Comparison of ENCODE assay signal across 24 cellular contexts in the genomic region with DNA sequence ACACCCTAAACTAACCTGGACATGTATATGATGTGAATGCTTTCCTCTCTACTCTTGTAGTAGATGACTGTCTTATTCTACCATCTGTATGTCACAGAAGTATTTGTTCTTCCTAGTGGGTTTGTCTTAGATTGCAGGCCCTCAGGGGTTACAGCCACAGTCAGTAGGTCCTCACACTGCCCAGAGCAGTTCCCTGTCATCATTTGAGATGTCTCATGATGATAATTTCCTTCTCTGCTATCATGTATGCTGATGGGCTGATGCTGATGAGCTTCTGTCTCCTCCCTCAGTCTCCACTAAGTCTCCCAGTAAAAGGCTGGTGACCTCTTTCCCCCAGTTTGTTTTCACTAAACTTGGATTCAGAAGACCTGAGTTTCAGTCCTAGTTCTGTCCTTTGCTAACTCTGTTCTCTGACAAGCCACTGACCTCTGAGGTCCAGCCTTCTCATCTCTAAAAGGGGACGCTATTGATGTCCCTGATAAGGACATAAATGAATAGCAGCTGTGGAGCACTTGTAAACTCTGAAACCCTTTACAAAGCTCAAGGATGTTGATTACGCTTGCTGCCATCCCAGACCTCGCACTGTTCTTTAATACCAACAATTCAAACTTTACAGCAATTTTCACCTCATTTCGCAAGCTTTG. TPM values are rescaled to one million over a fixed set of nuclear protein-coding genes. Genes with fewer than 3 reads are reported as not detected.
DNase-seq lines count a peak whose midpoint lies in the region; ATAC-seq and TF ChIP-seq lines count a peak whose summit lies in the region.
"Had no signal": no experiment of that assay in that cellular context is flagged by ENCODE, and none has a peak within 500 bp of the region (broad histone marks: within the 10 kb centered on the region; RNA-seq: fewer than 3 reads in every experiment).

No MANE protein-coding gene starts in this region.

- H3K27me3 ChIP-seq in hepatocyte = no peaks in the 10 kb centered on the region
- H3K27me3 ChIP-seq: esophagus squamous epithelium, Peyer's patch had no signal

- H3K79me2 ChIP-seq in hepatocyte = peaks cover 17% of the 10 kb centered on the region

- H2AFZ ChIP-seq in hepatocyte = no peak overlapping the region

- WGBS in hepatocyte (ENCODE audit: low lambda C conversion rate, missing lambda C conversion rate) = 53% methylated on average over 4 of the region's 4 CpGs

- peaks cover 15% of the 10 kb centered on the region for H3K4me1 ChIP-seq in hepatocyte (ENCODE audit: insufficient read depth)

- no peaks in the 10 kb centered on the region for H3K36me3 ChIP-seq in hepatocyte (replicated peaks; ENCODE audit: insufficient read depth, low read depth)
- H3K36me3 ChIP-seq: esophagus squamous epithelium, Peyer's patch had no signal

- peak overlapping the region; percentile 4 for H3K27ac ChIP-seq in hepatocyte
- H3K27ac ChIP-seq: SK-N-MC had no signal

- no peaks in the 10 kb centered on the region for H3K27me3 Mint-ChIP-seq in activated CD8-positive, alpha-beta T cell treated with anti-CD3 and anti-CD28 coated beads for 36 hours
- H3K27me3 Mint-ChIP-seq in activated CD8-positive, alpha-beta T cell treated with anti-CD3 and anti-CD28 coated beads, Interleukin-2, amount 10 ng/mL, durations not matched to agents 7 days and 5 days (ENCODE audit: low read depth) = peaks cover 6% of the 10 kb centered on the region
- H3K27me3 Mint-ChIP-seq in T-cell = no peaks in the 10 kb centered on the region
- H3K27me3 Mint-ChIP-seq in progenitor cell of endocrine pancreas = peaks cover 3% of the 10 kb centered on the region

- H3K36me3 Mint-ChIP-seq in activated CD8-positive, alpha-beta T cell treated with anti-CD3 and anti-CD28 coated beads for 36 hours (ENCODE audit: low read depth) = peaks cover 11% of the 10 kb centered on the region
- peaks cover 15% of the 10 kb centered on the region for H3K36me3 Mint-ChIP-seq in activated CD8-positive, alpha-beta T cell treated with anti-CD3 and anti-CD28 coated beads, Interleukin-2, amount 10 ng/mL, durations not matched to agents 7 days and 5 days (ENCODE audit: low read depth)
- H3K36me3 Mint-ChIP-seq in T-cell (peaks cover 2% of the 10 kb centered on the region), progenitor cell of endocrine pancreas (ENCODE audit: insufficient read depth) (peaks cover 2% of the 10 kb centered on the region)

- no peak overlapping the region for H3K4me3 ChIP-seq in hepatocyte
- H3K4me3 ChIP-seq: esophagus squamous epithelium, Peyer's patch, SK-N-MC, skin epidermis had no signal

- no peaks in the 10 kb centered on the region for H3K9me3 ChIP-seq in hepatocyte (ENCODE audit: low read depth)
- H3K9me3 ChIP-seq: esophagus squamous epithelium, Peyer's patch had no signal

- POLR2A ChIA-PET in activated CD8-positive, alpha-beta T cell treated with anti-CD3 and anti-CD28 coated beads for 36 hours (lab: Charles Lee) = interaction anchor here (1.0 kb wide), 1 partner anchor 15 kb away, joined by 3 read pairs; no protein-coding TSS in a partner anchor
- POLR2A ChIA-PET in activated CD8-positive, alpha-beta T cell treated with anti-CD3 and anti-CD28 coated beads, Interleukin-2, amount 10 ng/mL, durations not matched to agents 7 days and 5 days (lab: Charles Lee) = no interaction called here
- POLR2A ChIA-PET in T-cell (lab: Charles Lee) = no interaction called here

- H3K4me3 Mint-ChIP-seq in activated CD8-positive, alpha-beta T cell treated with anti-CD3 and anti-CD28 coated beads for 36 hours = no peak overlapping the region
- no peak overlapping the region for H3K4me3 Mint-ChIP-seq in activated CD8-positive, alpha-beta T cell treated with anti-CD3 and anti-CD28 coated beads, Interleukin-2, amount 10 ng/mL, durations not matched to agents 7 days and 5 days
- no peak overlapping the region for H3K4me3 Mint-ChIP-seq in T-cell
- H3K4me3 Mint-ChIP-seq in progenitor cell of endocrine pancreas (ENCODE audit: low read depth) = no peak overlapping the region

- CTCF ChIA-PET in activated CD8-positive, alpha-beta T cell treated with anti-CD3 and anti-CD28 coated beads for 36 hours (lab: Charles Lee) = interaction anchor here (1.9 to 10.9 kb wide), 3 partner anchors 9 to 51 kb away, joined by 5 to 99 read pairs (median 12); no protein-coding TSS in a partner anchor
- CTCF ChIA-PET in activated CD8-positive, alpha-beta T cell treated with anti-CD3 and anti-CD28 coated beads, Interleukin-2, amount 10 ng/mL, durations not matched to agents 7 days and 5 days (lab: Charles Lee) = interaction anchor here (0.7 to 3.2 kb wide), 8 partner anchors 10 to 58 kb away, joined by 3 to 27 read pairs (median 4); no protein-coding TSS in a partner anchor
- CTCF ChIA-PET in T-cell (lab: Charles Lee) = interaction anchor here in 1 of 2 donors (0.6 to 1.1 kb wide), 2 partner anchors 16 to 54 kb away, joined by 3 to 4 read pairs; no protein-coding TSS in a partner anchor

- TF ChIP-seq CTCF in activated CD8-positive, alpha-beta T cell treated with anti-CD3 and anti-CD28 coated beads for 36 hours (IDR thresholded peaks at IDR 0.05) = no peak
- TF ChIP-seq CTCF in hepatocyte (IDR thresholded peaks at IDR 0.05; ENCODE audit: poor library complexity) (no peak), progenitor cell of endocrine pancreas (IDR thresholded peaks at IDR 0.05; ENCODE audit: unreplicated experiment) (no peak)

- ATAC-seq in activated CD8-positive, alpha-beta T cell treated with anti-CD3 and anti-CD28 coated beads for 36 hours = no peak
- no peak for ATAC-seq in activated CD8-positive, alpha-beta T cell treated with anti-CD3 and anti-CD28 coated beads, Interleukin-2, amount 10 ng/mL, durations not matched to agents 7 days and 5 days
- ATAC-seq in T-cell (replicated peaks in 1 of 4) (no peak), left cardiac atrium (no peak)

- intact Hi-C loops in activated CD8-positive, alpha-beta T cell treated with anti-CD3 and anti-CD28 coated beads for 36 hours (cut with micrococcal nuclease) = no loop called here
- intact Hi-C loops in left cardiac atrium (cut with DNase I) = no loop called here

- no peak overlapping the region for H3K4me2 ChIP-seq in hepatocyte

- no peaks in the 10 kb centered on the region for H3K9me3 Mint-ChIP-seq in activated CD8-positive, alpha-beta T cell treated with anti-CD3 and anti-CD28 coated beads for 36 hours
- H3K9me3 Mint-ChIP-seq in activated CD8-positive, alpha-beta T cell treated with anti-CD3 and anti-CD28 coated beads, Interleukin-2, amount 10 ng/mL, durations not matched to agents 7 days and 5 days (ENCODE audit: insufficient read depth) = no peaks in the 10 kb centered on the region
- no peaks in the 10 kb centered on the region for H3K9me3 Mint-ChIP-seq in T-cell
- no peaks in the 10 kb centered on the region for H3K9me3 Mint-ChIP-seq in progenitor cell of endocrine pancreas (ENCODE audit: low read depth)

- H3K4me1 Mint-ChIP-seq in activated CD8-positive, alpha-beta T cell treated with anti-CD3 and anti-CD28 coated beads for 36 hours (ENCODE audit: low read depth) = peaks cover 36% of the 10 kb centered on the region
- peaks cover 24% of the 10 kb centered on the region for H3K4me1 Mint-ChIP-seq in activated CD8-positive, alpha-beta T cell treated with anti-CD3 and anti-CD28 coated beads, Interleukin-2, amount 10 ng/mL, durations not matched to agents 7 days and 5 days (ENCODE audit: low read depth)
- peaks cover 27 to 30% (median 27%) of the 10 kb centered on the region in 3 donors for H3K4me1 Mint-ChIP-seq in T-cell
- H3K4me1 Mint-ChIP-seq in progenitor cell of endocrine pancreas (ENCODE audit: low read depth) = peaks cover 24% of the 10 kb centered on the region

- peaks cover 11% of the 10 kb centered on the region for H4K20me1 ChIP-seq in hepatocyte (ENCODE audit: insufficient read depth, poor library complexity, severe bottlenecking)

- no peak for DNase-seq in activated CD8-positive, alpha-beta T cell treated with anti-CD3 and anti-CD28 coated beads for 36 hours
- no peak for DNase-seq in activated CD8-positive, alpha-beta T cell treated with anti-CD3 and anti-CD28 coated beads, Interleukin-2, amount 10 ng/mL, durations not matched to agents 7 days and 5 days
- DNase-seq in T-cell (no peak), hepatocyte (ENCODE audit: low spot score) (no peak), progenitor cell of endocrine pancreas (ENCODE audit: low spot score, unreplicated experiment) (no peak), C1 segment of cervical spinal cord (lab: John Stamatoyannopoulos, UW) (no peak), LoVo (ENCODE audit: low spot score) (no peak), left cardiac atrium (no peak)
- DNase-seq: activated CD4-positive, alpha-beta T cell treated with anti-CD3 and anti-CD28 coated beads for 1 hour; activated CD8-positive, alpha-beta memory T cell treated with anti-CD3 and anti-CD28 coated beads, Interleukin-2, amount 50 U/mL, for 4 hours; aorta; effector CD4-positive, alpha-beta T cell; esophagus squamous epithelium; NCI-H1105 treated with DMSO at 0.1 percent for 48 hours; NCI-H510A; NK-92 treated with Interleukin-12 subunit alpha and Interleukin-12 subunit beta, amount 100 ng/mL, for 24 hours; Peyer's patch; stimulated activated CD4-positive, alpha-beta T cell treated with anti-CD3 and anti-CD28 coated beads, Interleukin-2, amount 100 ng/mL, for 48 hours; T1000 had no signal

- peak overlapping the region; percentile 40 for H3K27ac Mint-ChIP-seq in activated CD8-positive, alpha-beta T cell treated with anti-CD3 and anti-CD28 coated beads for 36 hours
- H3K27ac Mint-ChIP-seq in activated CD8-positive, alpha-beta T cell treated with anti-CD3 and anti-CD28 coated beads, Interleukin-2, amount 10 ng/mL, durations not matched to agents 7 days and 5 days = no peak overlapping the region
- H3K27ac Mint-ChIP-seq in T-cell (peak overlapping the region; percentile 13 to 66), progenitor cell of endocrine pancreas (peak overlapping the region; percentile 23)

- H3K9me2 ChIP-seq in hepatocyte (replicated peaks; ENCODE audit: insufficient read depth) = no peaks in the 10 kb centered on the region

RNA-seq across cellular contexts. Expression of a gene that starts 3.1 kb away (rescaled TPM):
- total RNA-seq in activated CD8-positive, alpha-beta T cell treated with anti-CD3 and anti-CD28 coated beads for 36 hours = 10 to 100 TPM; 47.7 to 47.9 TPM
- 10 to 100 TPM; 38.2 to 40.2 TPM for total RNA-seq in activated CD8-positive, alpha-beta T cell treated with anti-CD3 and anti-CD28 coated beads, Interleukin-2, amount 10 ng/mL, durations not matched to agents 7 days and 5 days
- total RNA-seq in T-cell = 10 to 100 TPM; 30.6 to 86.3 (median 33.4) TPM
- 17.6 and 18.3 TPM in 2 replicates for total RNA-seq in hepatocyte
- polyA plus RNA-seq in hepatocyte = 8.0 and 8.4 TPM in 2 replicates
- total RNA-seq in progenitor cell of endocrine pancreas = 31.8 and 32.5 TPM in 2 replicates
- 10 to 100 TPM; 17.3 to 21.4 TPM for total RNA-seq in left cardiac atrium

RNA-seq across cellular contexts. Expression of a gene that starts 41.7 kb away (rescaled TPM):
- not detected for total RNA-seq in activated CD8-positive, alpha-beta T cell treated with anti-CD3 and anti-CD28 coated beads for 36 hours
- not detected for total RNA-seq in activated CD8-positive, alpha-beta T cell treated with anti-CD3 and anti-CD28 coated beads, Interleukin-2, amount 10 ng/mL, durations not matched to agents 7 days and 5 days
- total RNA-seq in T-cell (not detected), hepatocyte (not detected in 2 replicates), progenitor cell of endocrine pancreas (0.67 and 0.72 TPM in 2 replicates), left cardiac atrium (not detected)
- polyA plus RNA-seq in hepatocyte = not detected in 2 replicates
- total RNA-seq: aorta, esophagus squamous epithelium, Peyer's patch, pulmonary artery endothelial cell, subcutaneous adipose tissue had no signal
- polyA plus RNA-seq: aorta, BJ had no signal
